Comparison of ENCODE assay signal across 7 cellular contexts in genomic region chr11:48109046-48109666, GRCh38.
DNase-seq lines count a peak whose midpoint lies in the region; ATAC-seq and TF ChIP-seq lines count a peak whose summit lies in the region.

No MANE protein-coding gene starts in this region.

- H4K91ac ChIP-seq in mesenchymal stem cell (ENCODE audit: low read length) = peak overlapping the region; percentile 73

- peak overlapping the region; percentile 78 for H3K4me2 ChIP-seq in mesenchymal stem cell (ENCODE audit: low read length, poor library complexity, severe bottlenecking)

- H2BK120ac ChIP-seq in mesenchymal stem cell (ENCODE audit: low read depth, low read length) = no peak overlapping the region

- H3K9me3 ChIP-seq in KOPT-K1 (ENCODE audit: insufficient read depth, low read length, poor library complexity, severe bottlenecking) = peaks cover 3% of the 10 kb centered on the region
- H3K9me3 ChIP-seq in mesenchymal stem cell (ENCODE audit: control insufficient read depth, low read length) = no peaks in the 10 kb centered on the region
- no peaks in the 10 kb centered on the region for H3K9me3 ChIP-seq in aorta (ENCODE audit: control insufficient read depth, low read length)

- peak overlapping the region; percentile 77 for H2BK5ac ChIP-seq in mesenchymal stem cell (ENCODE audit: low read depth, low read length, poor library complexity, severe bottlenecking)

- H3K4ac ChIP-seq in mesenchymal stem cell (ENCODE audit: low read depth in 1 of 2, low read length in 2 of 2) = peak overlapping the region in 1 of 2 experiments; percentile 6

- no peaks in the 10 kb centered on the region for H3K27me3 ChIP-seq in mesenchymal stem cell (ENCODE audit: control insufficient read depth in 1 of 2, insufficient read depth in 1 of 2, low read length in 2 of 2)
- H3K27me3 ChIP-seq in aorta (ENCODE audit: control insufficient read depth in 1 of 2, insufficient read depth in 2 of 2, low read length in 1 of 2) = no peaks in the 10 kb centered on the region

- TF ChIP-seq CTCF in coronary artery (IDR thresholded peaks at IDR 0.05) = no peak

- H3K23ac ChIP-seq in mesenchymal stem cell (ENCODE audit: low read length in 2 of 2) = peak overlapping the region in 1 of 2 experiments; percentile 27

- H4K8ac ChIP-seq in mesenchymal stem cell (ENCODE audit: low read length) = no peak overlapping the region

- peak overlapping the region; percentile 91 for H2BK15ac ChIP-seq in mesenchymal stem cell (ENCODE audit: low read depth, poor library complexity, severe bottlenecking)

- no peak overlapping the region for H3K14ac ChIP-seq in mesenchymal stem cell (ENCODE audit: low read length in 2 of 2)

- H2AK5ac ChIP-seq in mesenchymal stem cell (ENCODE audit: low read length, severe bottlenecking) = peak overlapping the region; percentile 95

- peaks cover 31% of the 10 kb centered on the region for H3K4me1 ChIP-seq in mesenchymal stem cell (ENCODE audit: control insufficient read depth, insufficient read depth, low read depth, low read length)
- no peaks in the 10 kb centered on the region for H3K4me1 ChIP-seq in aorta (ENCODE audit: control insufficient read depth in 1 of 2, insufficient read depth in 2 of 2, low read length in 2 of 2)

- peak; percentile 39 for ATAC-seq in aorta (ENCODE audit: low FRiP score)

- 87% methylated on average over 2 of the region's 5 CpGs for WGBS in mesenchymal stem cell
- 78 to 80% methylated on average over 5 of the region's 5 CpGs for WGBS in aorta, 2 donors

- H2AFZ ChIP-seq in mesenchymal stem cell (ENCODE audit: low read depth, low read length) = no peak overlapping the region

- peak overlapping the region; percentile 50 to 70 for H3K18ac ChIP-seq in mesenchymal stem cell (ENCODE audit: low read depth in 1 of 2, low read length in 2 of 2)

- H3K79me1 ChIP-seq in mesenchymal stem cell (replicated peaks; ENCODE audit: low read length, poor library complexity, severe bottlenecking) = peaks cover 3% of the 10 kb centered on the region

- peak overlapping the region; percentile 73 for H3K9ac ChIP-seq in mesenchymal stem cell (ENCODE audit: low read length)

- in situ Hi-C loops in G401 (cut with HindIII; ENCODE audit: low sequenced_read_pairs) = loop anchor here (25.0 kb wide), 1 partner anchor 172 kb away; no protein-coding TSS in a partner anchor

- intact Hi-C loops in aorta (cut with DNase I) = loop anchor here (2.0 to 10.0 kb wide), 3 partner anchors 172 to 264 kb away; partner anchors contain the start of gene NUP160 (in 1 of the 2)

- H3K36me3 ChIP-seq in KOPT-K1 (ENCODE audit: insufficient read depth, low read length) = no peaks in the 10 kb centered on the region
- peaks cover 0 to 2% of the 10 kb centered on the region in 2 experiments for H3K36me3 ChIP-seq in mesenchymal stem cell (ENCODE audit: control insufficient read depth in 1 of 2, insufficient read depth in 2 of 2, low read depth in 1 of 2, low read length in 2 of 2)
- no peaks in the 10 kb centered on the region for H3K36me3 ChIP-seq in aorta (ENCODE audit: control insufficient read depth in 1 of 2, insufficient read depth in 2 of 2, low read length in 1 of 2)

- DNase-seq in G401 (ENCODE audit: low spot score) (peak; percentile 74), RKO (ENCODE audit: low spot score) (peak; percentile 74), coronary artery (ENCODE audit: low spot score) (peak; percentile 31), mesenchymal stem cell (peak; percentile 63), aorta (no peak), activated gamma-delta T cell treated with Interleukin-2 at 50 U/mL for 16 hours (no peak)

- H3K4me3 ChIP-seq in coronary artery = peak overlapping the region; percentile 58
- no peak overlapping the region for H3K4me3 ChIP-seq in mesenchymal stem cell (ENCODE audit: insufficient read depth in 1 of 2, low read depth in 1 of 2, low read length in 2 of 2)
- no peak overlapping the region for H3K4me3 ChIP-seq in aorta (ENCODE audit: low read length in 2 of 2)

- peak overlapping the region; percentile 73 for H3K27ac ChIP-seq in KOPT-K1 (ENCODE audit: low read depth, low read length, poor library complexity, severe bottlenecking)
- H3K27ac ChIP-seq in coronary artery = peak overlapping the region in 1 of 2 donors; percentile 61
- H3K27ac ChIP-seq in mesenchymal stem cell (ENCODE audit: low read length, poor library complexity, severe bottlenecking) = peak overlapping the region; percentile 92
- H3K27ac ChIP-seq in aorta (ENCODE audit: low read depth in 1 of 2, low read length in 2 of 2) = no peak overlapping the region

- H2BK12ac ChIP-seq in mesenchymal stem cell (ENCODE audit: low read length in 2 of 2) = peak overlapping the region; percentile 69 to 84

Comparison
In these comparisons a context has a peak if more than half of its experiments do, and no peak if none do; other contexts are left out.
1. DNase-seq: peak in G401 (single experiment), RKO (single experiment), coronary artery (single experiment) and mesenchymal stem cell (single experiment); none in aorta (0 of 2) and activated gamma-delta T cell treated with Interleukin-2 at 50 U/mL for 16 hours (single experiment).
2. H3K27ac ChIP-seq: peak in KOPT-K1 (single experiment) and mesenchymal stem cell (single experiment); none in aorta (0 of 2).